In genomic region chr9:89342213-89342612, GRCh38 we compare ENCODE assay signal across 2 cellular contexts.
TF ChIP-seq lines count a peak whose summit lies in the region.

No MANE protein-coding gene starts in this region.

TF ChIP-seq in A549, 52 proteins besides CTCF, POLR2A, EP300 and RAD21:
- TF ChIP-seq NFE2L2 (conservative IDR thresholded peaks at IDR 0.05; ENCODE audit: low read length), result peak; percentile 96
- no peak for TF ChIP-seq KDM1A (IDR thresholded peaks at IDR 0.05; ENCODE audit: low read depth)
- no peak for TF ChIP-seq HES2 (IDR thresholded peaks at IDR 0.05)
- TF ChIP-seq MAFK (IDR thresholded peaks at IDR 0.05; ENCODE audit: partially characterized antibody), result peak; percentile 96
- no peak for TF ChIP-seq BHLHE40 (IDR thresholded peaks at IDR 0.05; ENCODE audit: low read depth, low read length)
- TF ChIP-seq KDM5A (IDR thresholded peaks at IDR 0.05), result no peak

TF ChIP-seq in K562, 482 proteins besides CTCF, POLR2A, EP300 and RAD21 (continues in another document):
- no peak for TF ChIP-seq ZFP1 (CRISPR knock-in tag; IDR thresholded peaks at IDR 0.05)
- TF ChIP-seq MAFG (tag; conservative IDR thresholded peaks at IDR 0.05), result peak; percentile 94
- TF ChIP-seq KDM4B (IDR thresholded peaks at IDR 0.05; ENCODE audit: borderline replicate concordance in 2 of 2, low read depth in 1 of 2), result no peak
- TF ChIP-seq ZBTB2 (IDR thresholded peaks at IDR 0.05), result no peak
- TF ChIP-seq ZNF232 (CRISPR knock-in tag; IDR thresholded peaks at IDR 0.05), result no peak
- TF ChIP-seq NCOA6 (IDR thresholded peaks at IDR 0.05), result no peak
- TF ChIP-seq CBFA2T3 (IDR thresholded peaks at IDR 0.05), result no peak
- no peak for TF ChIP-seq MTA2 (IDR thresholded peaks at IDR 0.05; ENCODE audit: low read depth)
- TF ChIP-seq NFE2L1 (tag; IDR thresholded peaks at IDR 0.05; ENCODE audit: borderline replicate concordance, low read depth), result peak; percentile 85
- TF ChIP-seq SP2 (IDR thresholded peaks at IDR 0.05; ENCODE audit: extremely low read depth, low read depth, low read length, poor library complexity, severe bottlenecking), result no peak
- TF ChIP-seq HDAC1 (IDR thresholded peaks at IDR 0.05), result no peak
- TF ChIP-seq RBM34 (IDR thresholded peaks at IDR 0.05; ENCODE audit: borderline replicate concordance, insufficient read depth, low read length), result no peak
- peak; percentile 90 for TF ChIP-seq MAFF (IDR thresholded peaks at IDR 0.05; ENCODE audit: low read length)
- no peak for TF ChIP-seq TOE1 (IDR thresholded peaks at IDR 0.05; ENCODE audit: borderline replicate concordance)
- no peak for TF ChIP-seq TOE1 (CRISPR knock-in tag; IDR thresholded peaks at IDR 0.05; ENCODE audit: borderline replicate concordance, low read depth)
- TF ChIP-seq NELFE (IDR thresholded peaks at IDR 0.05; ENCODE audit: insufficient read depth, insufficient read length), result no peak
- TF ChIP-seq TBL1XR1 (IDR thresholded peaks at IDR 0.05; ENCODE audit: low read length in 2 of 2), result no peak
- no peak for TF ChIP-seq POU5F1 (IDR thresholded peaks at IDR 0.05; ENCODE audit: borderline replicate concordance, low read depth, low read length, partially characterized antibody)
- peak; percentile 88 for TF ChIP-seq MAFK (IDR thresholded peaks at IDR 0.05; ENCODE audit: low read length)
- no peak for TF ChIP-seq SRSF9 (IDR thresholded peaks at IDR 0.05; ENCODE audit: borderline replicate concordance, low read depth, low read length)
- TF ChIP-seq CC2D1A (IDR thresholded peaks at IDR 0.05), result no peak
- 0 out of 2 replicates have a peak, but pooled peaks have one; percentile 33 for TF ChIP-seq ZNF592 (IDR thresholded peaks at IDR 0.05)
- TF ChIP-seq RERE (CRISPR knock-in tag; IDR thresholded peaks at IDR 0.05; ENCODE audit: borderline replicate concordance), result no peak
- TF ChIP-seq NUFIP1 (IDR thresholded peaks at IDR 0.05; ENCODE audit: partially characterized antibody), result no peak
- TF ChIP-seq MBD2 (IDR thresholded peaks at IDR 0.05; ENCODE audit: borderline replicate concordance, low read depth), result no peak
- TF ChIP-seq ZNF316 (IDR thresholded peaks at IDR 0.05), result peak; percentile 95
- no peak for TF ChIP-seq GTF2B (IDR thresholded peaks at IDR 0.05; ENCODE audit: extremely low read depth, insufficient read length)
- TF ChIP-seq TFAP4 (CRISPR knock-in tag; IDR thresholded peaks at IDR 0.05; ENCODE audit: borderline replicate concordance), result no peak
- TF ChIP-seq NCOA2 (IDR thresholded peaks at IDR 0.05; ENCODE audit: partially characterized antibody in 2 of 2), result no peak
- no peak for TF ChIP-seq SRSF7 (optimal IDR thresholded peaks at IDR 0.05; ENCODE audit: low read depth, low read length)
- no peak for TF ChIP-seq TAF7 (tag; IDR thresholded peaks at IDR 0.05)
- TF ChIP-seq PCBP2 (IDR thresholded peaks at IDR 0.05; ENCODE audit: low read depth, low read length, poor library complexity, severe bottlenecking), result no peak
- no peak for TF ChIP-seq SMARCB1 (IDR thresholded peaks at IDR 0.05; ENCODE audit: insufficient read length, low read depth)
- TF ChIP-seq CBX3 (IDR thresholded peaks at IDR 0.05; ENCODE audit: borderline replicate concordance in 1 of 2, low read length in 2 of 2), result no peak
- TF ChIP-seq SMARCC2 (IDR thresholded peaks at IDR 0.05; ENCODE audit: low read depth), result no peak
- TF ChIP-seq SNRNP70 (optimal IDR thresholded peaks at IDR 0.05; ENCODE audit: low read depth, low read length), result no peak
- no peak for TF ChIP-seq OTX1 (CRISPR knock-in tag; IDR thresholded peaks at IDR 0.05)
- no peak for TF ChIP-seq MCM7 (IDR thresholded peaks at IDR 0.05)
- TF ChIP-seq FOXA3 (CRISPR knock-in tag; conservative IDR thresholded peaks at IDR 0.05 in 1 of 2, IDR thresholded peaks at IDR 0.05 in 1 of 2), result no peak
- no peak for TF ChIP-seq ZKSCAN3 (CRISPR knock-in tag; IDR thresholded peaks at IDR 0.05)
- no peak for TF ChIP-seq MLLT1 (IDR thresholded peaks at IDR 0.05)
- TF ChIP-seq CSDE1 (IDR thresholded peaks at IDR 0.05), result no peak
- TF ChIP-seq CBX8 (IDR thresholded peaks at IDR 0.05; ENCODE audit: borderline replicate concordance, extremely low read depth, low read depth, low read length, poor library complexity, severe bottlenecking), result no peak
- no peak for TF ChIP-seq U2AF1 (optimal IDR thresholded peaks at IDR 0.05; ENCODE audit: low read depth, low read length)
- TF ChIP-seq GTF2A2 (tag; IDR thresholded peaks at IDR 0.05), result no peak
- no peak for TF ChIP-seq ZNF274 (IDR thresholded peaks at IDR 0.05; ENCODE audit: borderline replicate concordance, low read depth, low read length)
- TF ChIP-seq NONO (IDR thresholded peaks at IDR 0.05; ENCODE audit: low read depth in 2 of 2, low read length in 1 of 2), result no peak
- no peak for TF ChIP-seq KDM1A (IDR thresholded peaks at IDR 0.05)
